ENCODE assay signal across 34 cellular contexts in the genomic region with DNA sequence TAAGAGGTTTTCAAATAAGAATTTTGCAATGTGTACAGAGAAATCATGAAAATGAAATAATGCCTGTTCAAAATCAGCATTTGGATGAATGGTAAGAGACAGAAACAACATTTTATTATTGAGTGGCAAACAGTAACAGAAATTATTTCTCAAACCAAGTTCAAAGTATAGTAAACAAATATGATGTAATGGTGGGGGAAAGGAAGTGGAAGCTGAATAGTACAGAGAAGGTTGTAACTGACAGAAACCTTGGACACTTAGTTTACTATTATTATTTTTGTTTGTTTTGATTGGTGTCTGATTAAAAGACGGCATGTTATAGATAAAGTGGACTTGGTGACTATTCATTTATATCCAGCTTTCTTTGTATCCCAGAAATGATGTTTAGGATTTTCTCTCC.
"Had no signal": no experiment of that assay in that cellular context is flagged by ENCODE, and none has a peak within 500 bp of the region (broad histone marks: within the 10 kb centered on the region; RNA-seq: fewer than 3 reads in every experiment).

No MANE protein-coding gene starts in this region.

- H3K4me3 ChIP-seq: MG63 had no signal

- H3K27me3 ChIP-seq: MG63 had no signal

- H3K9me3 ChIP-seq: MG63 had no signal

- DNase-seq: Karpas-422, Kasumi-1, MG63, MM.1S, MV-4-11, NCI-H1048, NCI-H1092, NCI-H1092 treated with DMSO at 0.1 percent for 48 hours, NCI-H1105, NCI-H1105 treated with DMSO at 0.1 percent for 48 hours, NCI-H1417, NCI-H1417 treated with DMSO at 0.1 percent for 48 hours, NCI-H1436, NCI-H1436 treated with DMSO at 0.1 percent for 48 hours, NCI-H146, NCI-H1694, NCI-H1694 treated with DMSO at 0.1 percent for 48 hours, NCI-H187, NCI-H187 treated with DMSO at 0.1 percent for 48 hours, NCI-H1930, NCI-H2029, NCI-H2029 treated with DMSO at 0.1 percent for 48 hours, NCI-H2081, NCI-H2081 treated with DMSO at 0.1 percent for 48 hours, NCI-H2107, NCI-H2171, NCI-H2171 treated with DMSO at 0.1 percent for 48 hours, NCI-H2227 treated with DMSO at 0.1 percent for 48 hours, NCI-H226, NCI-H345, NCI-H446, NCI-H446 treated with DMSO at 0.1 percent for 48 hours, NCI-H510A, NCI-H510A treated with DMSO at 0.1 percent for 48 hours had no signal

- H3K36me3 ChIP-seq: MG63 had no signal
